Comparison of ENCODE assay signal across 23 cellular contexts in the genomic region with DNA sequence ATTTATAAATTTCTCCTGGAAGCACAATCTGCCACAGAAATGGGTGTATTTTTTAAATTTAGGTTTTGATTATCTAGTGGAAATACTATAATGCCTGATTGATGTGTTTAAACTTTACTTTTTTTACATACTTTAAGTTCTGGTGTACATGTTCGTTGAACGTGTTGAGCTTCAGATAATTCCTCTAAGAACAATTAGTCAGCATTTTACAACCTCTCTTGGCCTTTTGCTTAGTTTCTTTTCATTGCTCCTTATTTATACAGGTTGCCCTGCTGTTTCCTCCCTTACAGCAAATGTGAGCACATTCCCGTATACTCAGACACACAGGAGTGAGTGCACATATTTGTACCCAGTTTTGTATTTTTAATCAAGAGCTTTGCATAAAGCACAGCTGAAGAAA.
"Had no signal": no experiment of that assay in that cellular context is flagged by ENCODE, and none has a peak within 500 bp of the region (broad histone marks: within the 10 kb centered on the region; RNA-seq: fewer than 3 reads in every experiment).

No MANE protein-coding gene starts in this region.

- H3K9me3 Mint-ChIP-seq: brain had no signal

- H3K27me3 Mint-ChIP-seq: activated naive CD8-positive, alpha-beta T cell treated with anti-CD3 and anti-CD28 coated beads, Interleukin-2, amount 50 U/mL, for 24 hours; brain; central memory CD8-positive, alpha-beta T cell; T-cell had no signal

- H3K4me3 Mint-ChIP-seq: activated CD8-positive, alpha-beta T cell treated with anti-CD3 and anti-CD28 coated beads, Interleukin-2, amount 10 ng/mL, durations not matched to agents 7 days and 5 days; activated naive CD8-positive, alpha-beta T cell treated with anti-CD3 and anti-CD28 coated beads, Interleukin-2, amount 50 U/mL, for 24 hours; brain; central memory CD8-positive, alpha-beta T cell; T-cell had no signal

- H3K36me3 Mint-ChIP-seq: brain, T-cell had no signal

- ATAC-seq: activated CD4-positive, CD25-positive, alpha-beta regulatory T cell treated with anti-CD3 and anti-CD28 coated beads, Interleukin-2, amount 50 U/mL, for 24 hours; activated CD8-positive, alpha-beta T cell treated with anti-CD3 and anti-CD28 coated beads, Interleukin-2, amount 10 ng/mL, durations not matched to agents 7 days and 5 days; activated naive CD4-positive, alpha-beta T cell treated with anti-CD3 and anti-CD28 coated beads, Interleukin-2, amount 50 U/mL, for 72 hours; activated naive CD8-positive, alpha-beta T cell treated with anti-CD3 and anti-CD28 coated beads, Interleukin-2, amount 50 U/mL, for 24 hours; Right ventricle myocardium inferior; T-cell had no signal

- DNase-seq: activated CD4-positive, alpha-beta T cell treated with anti-CD3 and anti-CD28 coated beads for 48 hours; activated CD4-positive, alpha-beta T cell treated with anti-CD3 and anti-CD28 coated beads, Interleukin-2, amount 50 U/mL, for 4 hours; activated CD8-positive, alpha-beta memory T cell treated with anti-CD3 and anti-CD28 coated beads, Interleukin-2, amount 50 U/mL, for 48 hours; activated CD8-positive, alpha-beta T cell treated with anti-CD3 and anti-CD28 coated beads, Interleukin-2, amount 10 ng/mL, durations not matched to agents 7 days and 5 days; activated effector memory CD4-positive, alpha-beta T cell treated with anti-CD3 and anti-CD28 coated beads, Interleukin-2, amount 50 U/mL, for 16 hours; activated naive CD4-positive, alpha-beta T cell treated with Interleukin-2 at 50 U/mL for 16 hours; activated naive CD8-positive, alpha-beta T cell treated with anti-CD3 and anti-CD28 coated beads, Interleukin-2, amount 50 U/mL, for 24 hours; activated T-cell treated with anti-CD3 and anti-CD28 coated beads, Interleukin-2, amount 50 U/mL, for 1 hour; amniotic stem cell; Kasumi-1; NCI-H1105 treated with DMSO at 0.1 percent for 48 hours; NCI-H1436 treated with DMSO at 0.1 percent for 48 hours; NCI-H187; NCI-H2081; NCI-H524; T-cell; T-helper 2 cell; T1000 had no signal

- H3K27ac Mint-ChIP-seq: activated CD8-positive, alpha-beta T cell treated with anti-CD3 and anti-CD28 coated beads, Interleukin-2, amount 10 ng/mL, durations not matched to agents 7 days and 5 days; activated naive CD4-positive, alpha-beta T cell treated with anti-CD3 and anti-CD28 coated beads, Interleukin-2, amount 50 U/mL, for 72 hours; activated naive CD8-positive, alpha-beta T cell treated with anti-CD3 and anti-CD28 coated beads, Interleukin-2, amount 50 U/mL, for 24 hours; brain; T-cell had no signal

- H3K4me1 Mint-ChIP-seq: activated naive CD8-positive, alpha-beta T cell treated with anti-CD3 and anti-CD28 coated beads, Interleukin-2, amount 50 U/mL, for 24 hours; central memory CD8-positive, alpha-beta T cell; T-cell had no signal
